In the genomic region with DNA sequence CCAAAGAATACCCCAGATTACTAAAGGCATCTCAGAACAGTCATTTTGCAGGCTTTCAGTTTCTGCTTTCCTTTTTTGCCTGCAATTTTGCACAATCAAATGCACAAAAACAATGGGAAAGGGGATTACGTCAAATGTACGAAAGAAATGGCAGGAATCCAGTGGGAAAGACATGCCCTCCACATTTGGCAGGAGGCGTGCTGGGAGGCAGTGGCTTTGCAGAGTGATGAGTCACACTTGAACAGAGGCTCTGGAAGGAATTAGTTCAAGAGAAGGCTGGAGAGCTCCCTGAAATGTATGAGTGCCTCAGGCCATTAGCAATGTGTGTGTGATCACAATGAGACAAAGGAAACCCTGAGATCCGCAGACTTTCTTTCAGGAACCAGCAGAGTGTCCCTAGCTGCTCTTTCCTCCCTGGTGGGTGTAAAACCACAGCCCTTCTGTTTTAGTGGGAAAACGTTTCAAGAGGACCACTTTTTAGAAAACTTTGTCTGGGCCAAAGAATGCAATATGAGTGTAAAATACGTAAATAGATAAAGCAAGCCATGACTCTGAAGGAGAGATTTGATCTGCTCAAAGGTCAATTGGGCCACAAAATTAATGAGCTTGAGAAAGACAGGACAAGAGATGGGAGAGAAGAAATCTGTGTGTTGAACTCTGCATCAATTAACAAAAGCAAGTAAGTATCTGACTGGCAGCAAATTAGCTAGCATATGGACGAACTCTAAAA, we compare ENCODE assay signal across 7 cellular contexts.
A peak's percentile ranks its signal among the peaks of the same experiment; 100 is the strongest.
DNase-seq lines count a peak whose midpoint lies in the region; ATAC-seq, FAIRE-seq and TF ChIP-seq lines count a peak whose summit lies in the region.

No MANE protein-coding gene starts in this region.

- intact Hi-C loops in esophagus muscularis mucosa (cut with DNase I), result no loop called here

- H3K4me3 ChIP-seq in esophagus muscularis mucosa, result peak overlapping the region; percentile 12 to 38 (median 28)

- no peak for TF ChIP-seq POLR2A in esophagus muscularis mucosa (IDR thresholded peaks at IDR 0.05; ENCODE audit: low read depth)

- no peak for TF ChIP-seq EP300 in esophagus muscularis mucosa (IDR thresholded peaks at IDR 0.05)

- H3K9me3 ChIP-seq in esophagus muscularis mucosa, result no peaks in the 10 kb centered on the region

- H3K27me3 ChIP-seq in esophagus muscularis mucosa, result no peaks in the 10 kb centered on the region

- peak; percentile 42 for FAIRE-seq in RCC 7860 (lab: Jason Lieb, UNC)

- TF ChIP-seq CTCF in esophagus muscularis mucosa (IDR thresholded peaks at IDR 0.05), result no peak

- no peaks in the 10 kb centered on the region for H3K36me3 ChIP-seq in esophagus muscularis mucosa

- 16% methylated on average over 7 of the region's 7 CpGs for WGBS in esophagus muscularis mucosa

- ATAC-seq in HG03521 (IDR thresholded peaks at IDR 0.05; ENCODE audit: unreplicated experiment) (no peak), GM19035 (IDR thresholded peaks at IDR 0.05; ENCODE audit: unreplicated experiment) (no peak), HG03520 (IDR thresholded peaks at IDR 0.05; ENCODE audit: unreplicated experiment) (no peak)

- H3K27ac ChIP-seq in esophagus muscularis mucosa (replicated peaks in 1 of 4), result peak overlapping the region; percentile 75 to 84 (median 79)

- peaks cover 19 to 41% (median 34%) of the 10 kb centered on the region in 4 donors for H3K4me1 ChIP-seq in esophagus muscularis mucosa

- peak; percentile 93 for DNase-seq in HS-27A (ENCODE audit: low read depth)
- peak; percentile 62 for DNase-seq in RCC 7860 (ENCODE audit: low spot score)
- no peak for DNase-seq in esophagus muscularis mucosa (ENCODE audit: extremely low spot score)
- peak; percentile 64 for DNase-seq in middle frontal gyrus (ENCODE audit: extremely low spot score, low spot score)
